In the genomic region with DNA sequence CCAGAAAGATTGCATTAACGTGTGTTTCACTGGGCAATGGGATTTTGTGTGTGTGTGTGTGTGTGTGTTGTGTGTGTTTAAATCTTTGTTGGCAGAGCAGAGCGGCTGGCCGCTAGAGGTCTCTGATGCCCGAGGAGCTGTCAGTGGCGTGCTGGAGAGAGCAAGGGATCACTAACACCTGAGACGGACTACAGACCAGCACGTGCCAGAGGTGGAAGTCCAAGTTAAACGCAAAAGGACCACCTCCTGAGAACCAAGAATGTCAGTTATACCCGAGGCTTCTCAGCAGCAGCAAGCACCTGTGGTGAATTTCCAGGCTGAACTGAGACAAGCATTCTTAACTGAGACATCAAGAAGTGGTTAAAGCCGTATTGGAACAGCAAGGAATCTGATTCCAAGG, we compare ENCODE assay signal across 1 cellular context.
TF ChIP-seq lines count a peak whose summit lies in the region.

No MANE protein-coding gene starts in this region.

TF ChIP-seq in IMR-90, 13 proteins besides CTCF, POLR2A, EP300 and RAD21:
- TF ChIP-seq CHD1 (IDR thresholded peaks at IDR 0.05; ENCODE audit: low read depth, low read length) (no peak), RCOR1 (IDR thresholded peaks at IDR 0.05; ENCODE audit: insufficient replicate concordance, low read length) (no peak), SMC3 (IDR thresholded peaks at IDR 0.05; ENCODE audit: low read depth, low read length) (0 out of 2 replicates have a peak, but pooled peaks have one; percentile 17), BHLHE40 (IDR thresholded peaks at IDR 0.05; ENCODE audit: low read depth, low read length) (peak; percentile 69; the same call in 1 of the 2 replicates), CEBPB (IDR thresholded peaks at IDR 0.05; ENCODE audit: low read depth, low read length) (no peak)
- TF ChIP-seq, protein P1, sequence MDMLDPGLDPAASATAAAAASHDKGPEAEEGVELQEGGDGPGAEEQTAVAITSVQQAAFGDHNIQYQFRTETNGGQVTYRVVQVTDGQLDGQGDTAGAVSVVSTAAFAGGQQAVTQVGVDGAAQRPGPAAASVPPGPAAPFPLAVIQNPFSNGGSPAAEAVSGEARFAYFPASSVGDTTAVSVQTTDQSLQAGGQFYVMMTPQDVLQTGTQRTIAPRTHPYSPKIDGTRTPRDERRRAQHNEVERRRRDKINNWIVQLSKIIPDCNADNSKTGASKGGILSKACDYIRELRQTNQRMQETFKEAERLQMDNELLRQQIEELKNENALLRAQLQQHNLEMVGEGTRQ (IDR thresholded peaks at IDR 0.05; ENCODE audit: low read depth, low read length): no peak
TF ChIP-seq in IMR-90: peak in this region for 2.
